9 cellular contexts compared by ENCODE assay signal in genomic region chr11:6693342-6694228, GRCh38. TPM values are rescaled to one million over a fixed set of nuclear protein-coding genes. Genes with fewer than 3 reads are reported as not detected.
DNase-seq lines count a peak whose midpoint lies in the region; ATAC-seq, FAIRE-seq and TF ChIP-seq lines count a peak whose summit lies in the region.
"Had no signal": no experiment of that assay in that cellular context is flagged by ENCODE, and none has a peak within 500 bp of the region (broad histone marks: within the 10 kb centered on the region; RNA-seq: fewer than 3 reads in every experiment).

No MANE protein-coding gene starts in this region.

- H3K9ac ChIP-seq in kidney (ENCODE audit: low read length in 2 of 2), result no peak overlapping the region

- H3K36me3 Mint-ChIP-seq in stimulated activated memory B cell treated with anti-CD40 and anti-IgM and Interleukin-4, amounts not matched to agents 10 μg/mL and 1 μg/mL and 100 μg/mL, for 72 hours, result no peaks in the 10 kb centered on the region

- H3K36me3 ChIP-seq in kidney (ENCODE audit: control insufficient read depth in 1 of 2, insufficient read depth in 2 of 2, low read length in 2 of 2), result no peaks in the 10 kb centered on the region

- H3K4me1 Mint-ChIP-seq in stimulated activated memory B cell treated with anti-CD40 and anti-IgM and Interleukin-4, amounts not matched to agents 10 μg/mL and 1 μg/mL and 100 μg/mL, for 72 hours, result no peaks in the 10 kb centered on the region

- no peak overlapping the region for H3K4me3 Mint-ChIP-seq in stimulated activated memory B cell treated with anti-CD40 and anti-IgM and Interleukin-4, amounts not matched to agents 10 μg/mL and 1 μg/mL and 100 μg/mL, for 72 hours
- H3K4me3 Mint-ChIP-seq: H9 had no signal

- intact Hi-C loops in kidney (cut with DNase I), result no loop called here

- H3K27me3 Mint-ChIP-seq in stimulated activated memory B cell treated with anti-CD40 and anti-IgM and Interleukin-4, amounts not matched to agents 10 μg/mL and 1 μg/mL and 100 μg/mL, for 72 hours, result no peaks in the 10 kb centered on the region

- peaks cover 0 to 3% of the 10 kb centered on the region in 2 donors for H3K4me1 ChIP-seq in kidney (ENCODE audit: control insufficient read depth in 1 of 2, insufficient read depth in 1 of 2, low read depth in 1 of 2, low read length in 2 of 2)

- H3K27ac Mint-ChIP-seq in stimulated activated memory B cell treated with anti-CD40 and anti-IgM and Interleukin-4, amounts not matched to agents 10 μg/mL and 1 μg/mL and 100 μg/mL, for 72 hours, result no peak overlapping the region

- no peak overlapping the region for H3K27ac ChIP-seq in kidney (ENCODE audit: low read depth in 2 of 2, low read length in 2 of 2)

- no peaks in the 10 kb centered on the region for H3K9me3 ChIP-seq in kidney (ENCODE audit: control insufficient read depth in 1 of 2, low read length in 2 of 2)

- TF ChIP-seq CTCF in foreskin fibroblast (IDR thresholded peaks at IDR 0.05; ENCODE audit: low read depth, low read length) (no peak), kidney (IDR thresholded peaks at IDR 0.05; ENCODE audit: borderline replicate concordance, extremely low read depth, insufficient read depth) (no peak)

- H3K4me3 ChIP-seq in foreskin fibroblast (ENCODE audit: low read depth in 1 of 2, low read length in 2 of 2) (no peak overlapping the region), kidney (ENCODE audit: low read length in 2 of 2) (no peak overlapping the region)

- H3K9me3 Mint-ChIP-seq in stimulated activated memory B cell treated with anti-CD40 and anti-IgM and Interleukin-4, amounts not matched to agents 10 μg/mL and 1 μg/mL and 100 μg/mL, for 72 hours, result no peaks in the 10 kb centered on the region

- ATAC-seq in GM18858 (IDR thresholded peaks at IDR 0.05; ENCODE audit: unreplicated experiment), result no peak
- no peak for ATAC-seq in GM21381 (IDR thresholded peaks at IDR 0.05; ENCODE audit: unreplicated experiment)
- no peak for ATAC-seq in stimulated activated memory B cell treated with anti-CD40 and anti-IgM and Interleukin-4, amounts not matched to agents 10 μg/mL and 1 μg/mL and 100 μg/mL, for 72 hours

- FAIRE-seq in kidney (lab: Jason Lieb, UNC), result no peak

- DNase-seq in HT1080 (ENCODE audit: low read depth) (peak; percentile 86), activated T-cell treated with anti-CD3 and anti-CD28 coated beads for 24 hours (ENCODE audit: low read depth) (peak; percentile 58), foreskin fibroblast (peak; percentile 90 to 94), kidney (no peak)
- peak in 2 of 3 donors; percentile 38 to 58 for DNase-seq in stimulated activated CD4-positive, alpha-beta T cell treated with anti-CD3 and anti-CD28 coated beads, TNF-alpha, amount 100 ng/mL, for 48 hours (ENCODE audit: low read depth in 3 of 3)
- DNase-seq: H9 had no signal

RNA-seq across cellular contexts. Expression of gene MRPL17, which starts 10.4 kb away (rescaled TPM):
- total RNA-seq in HT1080 (2014; rRNA removed; shearing (Covaris generic)), result 93.0 and 140 TPM in 2 replicates
- 70.6 and 127 TPM in 2 replicates for polyA plus RNA-seq in HT1080 (2015; cell fraction: cytosol; rRNA removed)
- polyA plus RNA-seq in HT1080 (2015; cell fraction: nucleus; rRNA removed), result 33.9 and 43.2 TPM in 2 replicates
- 44.0 TPM for total RNA-seq in kidney
- polyA plus RNA-seq in kidney (ENCODE audit: insufficient read depth, low read depth, low replicate concordance), result 121 TPM

RNA-seq across cellular contexts. Expression of gene DCHS1, which starts 38.0 kb away (rescaled TPM):
- total RNA-seq in HT1080 (2014; rRNA removed; shearing (Covaris generic)), result 0.57 and 0.66 TPM in 2 replicates
- 0.28 and 0.34 TPM in 2 replicates for polyA plus RNA-seq in HT1080 (2015; cell fraction: cytosol; rRNA removed)
- polyA plus RNA-seq in HT1080 (2015; cell fraction: nucleus; rRNA removed), result 1.1 and 1.2 TPM in 2 replicates
- total RNA-seq in kidney, result 17.0 TPM
- 2.4 TPM for polyA plus RNA-seq in kidney (ENCODE audit: insufficient read depth, low read depth, low replicate concordance)

Comparison
In these comparisons a context has a peak if more than half of its experiments do, and no peak if none do; other contexts are left out.
1. RNA of gene DCHS1, which starts 38.0 kb away (total RNA-seq): 17.0 TPM in kidney (single experiment); 0.57 to 0.66 TPM in HT1080; every median in the first group is over 10 times any median in the second.